1 cellular context compared by ENCODE assay signal in the genomic region with DNA sequence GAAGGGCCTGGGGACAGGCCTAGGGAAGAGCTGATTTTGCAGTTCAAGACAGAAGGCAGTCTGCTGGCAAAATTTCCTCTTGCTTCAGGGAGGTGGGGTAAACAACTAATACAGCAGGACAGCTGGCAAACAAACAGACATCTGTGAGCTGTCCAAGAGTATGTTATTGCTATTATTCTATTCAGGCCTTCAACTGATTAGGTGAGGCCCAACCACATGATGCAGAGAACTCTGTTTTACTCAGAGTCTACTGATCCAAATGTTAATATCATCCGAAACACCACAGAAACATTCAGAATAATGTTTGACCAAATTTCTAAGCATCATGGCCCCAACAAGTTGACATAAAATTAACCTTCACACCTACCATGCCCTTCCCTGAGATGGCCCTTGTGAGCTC.
TF ChIP-seq lines count a peak whose summit lies in the region.

No MANE protein-coding gene starts in this region.

TF ChIP-seq in H1, 55 proteins besides CTCF, POLR2A, EP300 and RAD21 (continued from another document):
- TF ChIP-seq, protein P1, sequence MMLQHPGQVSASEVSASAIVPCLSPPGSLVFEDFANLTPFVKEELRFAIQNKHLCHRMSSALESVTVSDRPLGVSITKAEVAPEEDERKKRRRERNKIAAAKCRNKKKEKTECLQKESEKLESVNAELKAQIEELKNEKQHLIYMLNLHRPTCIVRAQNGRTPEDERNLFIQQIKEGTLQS (IDR thresholded peaks at IDR 0.05; ENCODE audit: insufficient read depth, low read depth, low read length), result no peak
- TF ChIP-seq SP4 (IDR thresholded peaks at IDR 0.05; ENCODE audit: low read length), result no peak
- TF ChIP-seq, protein P2, sequence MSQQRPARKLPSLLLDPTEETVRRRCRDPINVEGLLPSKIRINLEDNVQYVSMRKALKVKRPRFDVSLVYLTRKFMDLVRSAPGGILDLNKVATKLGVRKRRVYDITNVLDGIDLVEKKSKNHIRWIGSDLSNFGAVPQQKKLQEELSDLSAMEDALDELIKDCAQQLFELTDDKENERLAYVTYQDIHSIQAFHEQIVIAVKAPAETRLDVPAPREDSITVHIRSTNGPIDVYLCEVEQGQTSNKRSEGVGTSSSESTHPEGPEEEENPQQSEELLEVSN (IDR thresholded peaks at IDR 0.05), result no peak
- TF ChIP-seq RNF2 (IDR thresholded peaks at IDR 0.05; ENCODE audit: borderline replicate concordance, low read depth, low read length, missing control alignments, poor library complexity, severe bottlenecking), result no peak
- no peak for TF ChIP-seq RXRA (IDR thresholded peaks at IDR 0.05; ENCODE audit: insufficient read depth, low read depth, low read length)
- TF ChIP-seq TBP (IDR thresholded peaks at IDR 0.05; ENCODE audit: low read depth, low read length), result no peak
- TF ChIP-seq KDM4A (IDR thresholded peaks at IDR 0.05; ENCODE audit: low read depth, low read length, severe bottlenecking), result no peak
- TF ChIP-seq EZH2 (IDR thresholded peaks at IDR 0.05; ENCODE audit: low read depth, low read length, severe bottlenecking), result no peak
- TF ChIP-seq CHD1 (IDR thresholded peaks at IDR 0.05; ENCODE audit: low read depth, low read length), result no peak
- TF ChIP-seq SIX5 (IDR thresholded peaks at IDR 0.05; ENCODE audit: low read depth, low read length), result no peak
- TF ChIP-seq NRF1 (IDR thresholded peaks at IDR 0.05; ENCODE audit: low read depth, low read length), result no peak
- TF ChIP-seq, protein P3, sequence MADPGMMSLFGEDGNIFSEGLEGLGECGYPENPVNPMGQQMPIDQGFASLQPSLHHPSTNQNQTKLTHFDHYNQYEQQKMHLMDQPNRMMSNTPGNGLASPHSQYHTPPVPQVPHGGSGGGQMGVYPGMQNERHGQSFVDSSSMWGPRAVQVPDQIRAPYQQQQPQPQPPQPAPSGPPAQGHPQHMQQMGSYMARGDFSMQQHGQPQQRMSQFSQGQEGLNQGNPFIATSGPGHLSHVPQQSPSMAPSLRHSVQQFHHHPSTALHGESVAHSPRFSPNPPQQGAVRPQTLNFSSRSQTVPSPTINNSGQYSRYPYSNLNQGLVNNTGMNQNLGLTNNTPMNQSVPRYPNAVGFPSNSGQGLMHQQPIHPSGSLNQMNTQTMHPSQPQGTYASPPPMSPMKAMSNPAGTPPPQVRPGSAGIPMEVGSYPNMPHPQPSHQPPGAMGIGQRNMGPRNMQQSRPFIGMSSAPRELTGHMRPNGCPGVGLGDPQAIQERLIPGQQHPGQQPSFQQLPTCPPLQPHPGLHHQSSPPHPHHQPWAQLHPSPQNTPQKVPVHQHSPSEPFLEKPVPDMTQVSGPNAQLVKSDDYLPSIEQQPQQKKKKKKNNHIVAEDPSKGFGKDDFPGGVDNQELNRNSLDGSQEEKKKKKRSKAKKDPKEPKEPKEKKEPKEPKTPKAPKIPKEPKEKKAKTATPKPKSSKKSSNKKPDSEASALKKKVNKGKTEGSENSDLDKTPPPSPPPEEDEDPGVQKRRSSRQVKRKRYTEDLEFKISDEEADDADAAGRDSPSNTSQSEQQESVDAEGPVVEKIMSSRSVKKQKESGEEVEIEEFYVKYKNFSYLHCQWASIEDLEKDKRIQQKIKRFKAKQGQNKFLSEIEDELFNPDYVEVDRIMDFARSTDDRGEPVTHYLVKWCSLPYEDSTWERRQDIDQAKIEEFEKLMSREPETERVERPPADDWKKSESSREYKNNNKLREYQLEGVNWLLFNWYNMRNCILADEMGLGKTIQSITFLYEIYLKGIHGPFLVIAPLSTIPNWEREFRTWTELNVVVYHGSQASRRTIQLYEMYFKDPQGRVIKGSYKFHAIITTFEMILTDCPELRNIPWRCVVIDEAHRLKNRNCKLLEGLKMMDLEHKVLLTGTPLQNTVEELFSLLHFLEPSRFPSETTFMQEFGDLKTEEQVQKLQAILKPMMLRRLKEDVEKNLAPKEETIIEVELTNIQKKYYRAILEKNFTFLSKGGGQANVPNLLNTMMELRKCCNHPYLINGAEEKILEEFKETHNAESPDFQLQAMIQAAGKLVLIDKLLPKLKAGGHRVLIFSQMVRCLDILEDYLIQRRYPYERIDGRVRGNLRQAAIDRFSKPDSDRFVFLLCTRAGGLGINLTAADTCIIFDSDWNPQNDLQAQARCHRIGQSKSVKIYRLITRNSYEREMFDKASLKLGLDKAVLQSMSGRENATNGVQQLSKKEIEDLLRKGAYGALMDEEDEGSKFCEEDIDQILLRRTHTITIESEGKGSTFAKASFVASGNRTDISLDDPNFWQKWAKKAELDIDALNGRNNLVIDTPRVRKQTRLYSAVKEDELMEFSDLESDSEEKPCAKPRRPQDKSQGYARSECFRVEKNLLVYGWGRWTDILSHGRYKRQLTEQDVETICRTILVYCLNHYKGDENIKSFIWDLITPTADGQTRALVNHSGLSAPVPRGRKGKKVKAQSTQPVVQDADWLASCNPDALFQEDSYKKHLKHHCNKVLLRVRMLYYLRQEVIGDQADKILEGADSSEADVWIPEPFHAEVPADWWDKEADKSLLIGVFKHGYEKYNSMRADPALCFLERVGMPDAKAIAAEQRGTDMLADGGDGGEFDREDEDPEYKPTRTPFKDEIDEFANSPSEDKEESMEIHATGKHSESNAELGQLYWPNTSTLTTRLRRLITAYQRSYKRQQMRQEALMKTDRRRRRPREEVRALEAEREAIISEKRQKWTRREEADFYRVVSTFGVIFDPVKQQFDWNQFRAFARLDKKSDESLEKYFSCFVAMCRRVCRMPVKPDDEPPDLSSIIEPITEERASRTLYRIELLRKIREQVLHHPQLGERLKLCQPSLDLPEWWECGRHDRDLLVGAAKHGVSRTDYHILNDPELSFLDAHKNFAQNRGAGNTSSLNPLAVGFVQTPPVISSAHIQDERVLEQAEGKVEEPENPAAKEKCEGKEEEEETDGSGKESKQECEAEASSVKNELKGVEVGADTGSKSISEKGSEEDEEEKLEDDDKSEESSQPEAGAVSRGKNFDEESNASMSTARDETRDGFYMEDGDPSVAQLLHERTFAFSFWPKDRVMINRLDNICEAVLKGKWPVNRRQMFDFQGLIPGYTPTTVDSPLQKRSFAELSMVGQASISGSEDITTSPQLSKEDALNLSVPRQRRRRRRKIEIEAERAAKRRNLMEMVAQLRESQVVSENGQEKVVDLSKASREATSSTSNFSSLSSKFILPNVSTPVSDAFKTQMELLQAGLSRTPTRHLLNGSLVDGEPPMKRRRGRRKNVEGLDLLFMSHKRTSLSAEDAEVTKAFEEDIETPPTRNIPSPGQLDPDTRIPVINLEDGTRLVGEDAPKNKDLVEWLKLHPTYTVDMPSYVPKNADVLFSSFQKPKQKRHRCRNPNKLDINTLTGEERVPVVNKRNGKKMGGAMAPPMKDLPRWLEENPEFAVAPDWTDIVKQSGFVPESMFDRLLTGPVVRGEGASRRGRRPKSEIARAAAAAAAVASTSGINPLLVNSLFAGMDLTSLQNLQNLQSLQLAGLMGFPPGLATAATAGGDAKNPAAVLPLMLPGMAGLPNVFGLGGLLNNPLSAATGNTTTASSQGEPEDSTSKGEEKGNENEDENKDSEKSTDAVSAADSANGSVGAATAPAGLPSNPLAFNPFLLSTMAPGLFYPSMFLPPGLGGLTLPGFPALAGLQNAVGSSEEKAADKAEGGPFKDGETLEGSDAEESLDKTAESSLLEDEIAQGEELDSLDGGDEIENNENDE (IDR thresholded peaks at IDR 0.05; ENCODE audit: insufficient replicate concordance, low read length), result no peak
- no peak for TF ChIP-seq HDAC6 (IDR thresholded peaks at IDR 0.05; ENCODE audit: low read depth, low read length)
- no peak for TF ChIP-seq TCF12 (IDR thresholded peaks at IDR 0.05; ENCODE audit: low read depth, low read length)
- TF ChIP-seq, protein P4, sequence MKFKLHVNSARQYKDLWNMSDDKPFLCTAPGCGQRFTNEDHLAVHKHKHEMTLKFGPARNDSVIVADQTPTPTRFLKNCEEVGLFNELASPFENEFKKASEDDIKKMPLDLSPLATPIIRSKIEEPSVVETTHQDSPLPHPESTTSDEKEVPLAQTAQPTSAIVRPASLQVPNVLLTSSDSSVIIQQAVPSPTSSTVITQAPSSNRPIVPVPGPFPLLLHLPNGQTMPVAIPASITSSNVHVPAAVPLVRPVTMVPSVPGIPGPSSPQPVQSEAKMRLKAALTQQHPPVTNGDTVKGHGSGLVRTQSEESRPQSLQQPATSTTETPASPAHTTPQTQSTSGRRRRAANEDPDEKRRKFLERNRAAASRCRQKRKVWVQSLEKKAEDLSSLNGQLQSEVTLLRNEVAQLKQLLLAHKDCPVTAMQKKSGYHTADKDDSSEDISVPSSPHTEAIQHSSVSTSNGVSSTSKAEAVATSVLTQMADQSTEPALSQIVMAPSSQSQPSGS (IDR thresholded peaks at IDR 0.05; ENCODE audit: low read length), result no peak
TF ChIP-seq in H1: peak in this region for 0.
